19 cellular contexts compared by ENCODE assay signal in genomic region chr13:51225034-51225433, GRCh38. TPM values are rescaled to one million over a fixed set of nuclear protein-coding genes. Genes with fewer than 3 reads are reported as not detected.
DNase-seq lines count a peak whose midpoint lies in the region; TF ChIP-seq lines count a peak whose summit lies in the region.
"Had no signal": no experiment of that assay in that cellular context is flagged by ENCODE, and none has a peak within 500 bp of the region (broad histone marks: within the 10 kb centered on the region; RNA-seq: fewer than 3 reads in every experiment).

No MANE protein-coding gene starts in this region.

- H3K4me3 Mint-ChIP-seq in endodermal cell: peak overlapping the region; percentile 91
- H3K4me3 Mint-ChIP-seq in neural crest cell: peak overlapping the region; percentile 44
- H3K4me3 Mint-ChIP-seq: dendritic cell treated with granulocyte-macrophage colony-stimulating factor and Interleukin-4, amounts not matched to agents 40 ng/mL and 50 ng/mL, for 4 days had no signal

- no peak overlapping the region for H3K4me2 ChIP-seq in neuronal stem cell (ENCODE audit: insufficient read depth, low read length, poor library complexity, severe bottlenecking)

- no peak for TF ChIP-seq POLR2A in NB4 (IDR thresholded peaks at IDR 0.05; ENCODE audit: extremely low read depth, insufficient read length)

- no peak overlapping the region for H4K91ac ChIP-seq in neuronal stem cell (ENCODE audit: low read depth, low read length, poor library complexity)

- H3K9me3 Mint-ChIP-seq in endodermal cell (no peaks in the 10 kb centered on the region), neural crest cell (no peaks in the 10 kb centered on the region)
- H3K9me3 Mint-ChIP-seq: dendritic cell treated with granulocyte-macrophage colony-stimulating factor and Interleukin-4, amounts not matched to agents 40 ng/mL and 50 ng/mL, for 4 days had no signal

- no peak overlapping the region for H3K27ac Mint-ChIP-seq in endodermal cell
- no peak overlapping the region for H3K27ac Mint-ChIP-seq in neural crest cell (ENCODE audit: unreplicated experiment)
- H3K27ac Mint-ChIP-seq: dendritic cell treated with granulocyte-macrophage colony-stimulating factor and Interleukin-4, amounts not matched to agents 40 ng/mL and 50 ng/mL, for 4 days; immature natural killer cell had no signal

- H3K4me1 Mint-ChIP-seq in endodermal cell: peaks cover 59% of the 10 kb centered on the region
- peaks cover 11% of the 10 kb centered on the region for H3K4me1 Mint-ChIP-seq in neural crest cell

- DNase-seq in HCEC 1CT (peak; percentile 10), NB4 (ENCODE audit: low read depth) (peak; percentile 67), endodermal cell (no peak), neural crest cell (ENCODE audit: low read depth, low spot score) (no peak), SW480 (ENCODE audit: low spot score) (no peak), tibial artery (no peak), NCI-H1436 (lab: John Stamatoyannopoulos, UW) (no peak), neuronal stem cell (ENCODE audit: low spot score) (no peak)
- DNase-seq: activated naive CD4-positive, alpha-beta T cell treated with Interleukin-2 at 50 U/mL for 16 hours; BE2C; EL; glutamatergic neuron; immature natural killer cell; Kasumi-1; NCI-H1436 treated with DMSO at 0.1 percent for 48 hours; posterior cingulate gyrus had no signal

- peaks cover 2% of the 10 kb centered on the region for H3K79me1 ChIP-seq in neuronal stem cell (ENCODE audit: low read depth, low read length)

- H3K27me3 ChIP-seq in endodermal cell (ENCODE audit: control insufficient read depth, insufficient read depth, low read length, poor library complexity, severe bottlenecking) (no peaks in the 10 kb centered on the region), tibial artery (no peaks in the 10 kb centered on the region), neuronal stem cell (ENCODE audit: control insufficient read depth in 3 of 3, insufficient read depth in 3 of 3, low read depth in 1 of 3, low read length in 3 of 3) (peaks cover 0 to 37% (median 2%) of the 10 kb centered on the region in 3 experiments)

- no peak overlapping the region for H3K23ac ChIP-seq in neuronal stem cell (ENCODE audit: low read depth, low read length, poor library complexity)

- H2BK15ac ChIP-seq in neuronal stem cell (ENCODE audit: low read length): no peak overlapping the region

- H4K8ac ChIP-seq in neuronal stem cell (ENCODE audit: low read depth, low read length): no peak overlapping the region

- H2AFZ ChIP-seq in neuronal stem cell (ENCODE audit: low read length): no peak overlapping the region

- no peak overlapping the region for H3K14ac ChIP-seq in neuronal stem cell (ENCODE audit: low read length)

- no peak overlapping the region for H3K9ac ChIP-seq in endodermal cell (ENCODE audit: extremely low read depth, low read length, poor library complexity, severe bottlenecking)
- no peak overlapping the region for H3K9ac ChIP-seq in neuronal stem cell (ENCODE audit: low read depth, low read length, poor library complexity)

- no peak overlapping the region for H2BK120ac ChIP-seq in neuronal stem cell (ENCODE audit: low read depth, low read length)

- H2BK12ac ChIP-seq in neuronal stem cell (ENCODE audit: low read length): no peak overlapping the region

- TF ChIP-seq CTCF in NB4 (IDR thresholded peaks at IDR 0.05; ENCODE audit: low read depth, low read length): no peak
- TF ChIP-seq CTCF in endodermal cell (conservative IDR thresholded peaks at IDR 0.05): no peak
- TF ChIP-seq CTCF in neural crest cell (conservative IDR thresholded peaks at IDR 0.05): no peak
- TF ChIP-seq CTCF in tibial artery (IDR thresholded peaks at IDR 0.05): no peak

- H3K36me3 ChIP-seq in endodermal cell (ENCODE audit: control insufficient read depth, insufficient read depth, low read length) (peaks cover 40% of the 10 kb centered on the region), tibial artery (peaks cover 0 to 4% (median 0%) of the 10 kb centered on the region in 3 donors), neuronal stem cell (replicated peaks in 1 of 2; ENCODE audit: control insufficient read depth in 2 of 2, insufficient read depth in 2 of 2, low read length in 2 of 2) (peaks cover 0 to 3% of the 10 kb centered on the region in 2 donors)
- H3K36me3 ChIP-seq: BE2C, thoracic aorta had no signal

- intact Hi-C loops in tibial artery (cut with DNase I; ENCODE audit: low total_unique reads): loop anchor here (10.0 kb wide), 2 partner anchors 510 to 580 kb away; partner anchors contain the start of gene DHRS12

- H3K36me3 Mint-ChIP-seq in endodermal cell (ENCODE audit: low read depth) (peaks cover 30% of the 10 kb centered on the region), neural crest cell (ENCODE audit: low read depth) (peaks cover 3% of the 10 kb centered on the region)

- H3K9me3 ChIP-seq in endodermal cell (ENCODE audit: control insufficient read depth, low read length): no peaks in the 10 kb centered on the region
- H3K9me3 ChIP-seq in tibial artery: no peaks in the 10 kb centered on the region
- H3K9me3 ChIP-seq in neuronal stem cell (replicated peaks in 1 of 2; ENCODE audit: control insufficient read depth in 2 of 2, insufficient read depth in 1 of 2, low read depth in 1 of 2, low read length in 2 of 2): no peaks in the 10 kb centered on the region
- H3K9me3 ChIP-seq: BE2C, thoracic aorta had no signal

- no peak overlapping the region for H2AK5ac ChIP-seq in neuronal stem cell (ENCODE audit: low read depth, low read length)

- H2BK5ac ChIP-seq in neuronal stem cell (ENCODE audit: low read length): no peak overlapping the region

- H3K27me3 Mint-ChIP-seq in endodermal cell (ENCODE audit: insufficient read depth) (no peaks in the 10 kb centered on the region), neural crest cell (ENCODE audit: low read depth) (peaks cover 47% of the 10 kb centered on the region)

- H3K4ac ChIP-seq in neuronal stem cell (ENCODE audit: low read length): no peak overlapping the region

- H3K18ac ChIP-seq in neuronal stem cell (ENCODE audit: low read length): no peak overlapping the region

- H3K27ac ChIP-seq in endodermal cell (ENCODE audit: low read depth, low read length): no peak overlapping the region
- no peak overlapping the region for H3K27ac ChIP-seq in tibial artery
- no peak overlapping the region for H3K27ac ChIP-seq in neuronal stem cell (replicated peaks; ENCODE audit: low read length)
- H3K27ac ChIP-seq: epithelial cell of prostate, thoracic aorta had no signal

- H3K4me1 ChIP-seq in endodermal cell (ENCODE audit: control insufficient read depth, insufficient read depth, low read length) (peaks cover 18% of the 10 kb centered on the region), tibial artery (peaks cover 0 to 19% (median 7%) of the 10 kb centered on the region in 4 donors), neuronal stem cell (ENCODE audit: control insufficient read depth in 2 of 2, insufficient read depth in 1 of 2, low read depth in 1 of 2, low read length in 2 of 2) (peaks cover 0 to 9% of the 10 kb centered on the region in 2 donors)

- H3K4me3 ChIP-seq in NB4 (ENCODE audit: low read depth, low read length) (no peak overlapping the region), endodermal cell (ENCODE audit: low read length) (peak overlapping the region; percentile 92), tibial artery (no peak overlapping the region), neuronal stem cell (ENCODE audit: low read length in 2 of 2) (no peak overlapping the region)
- H3K4me3 ChIP-seq: thoracic aorta had no signal

RNA-seq across cellular contexts. Expression of gene FAM124A, which starts 2.8 kb away (rescaled TPM):
- 10 to 100 TPM; 49.7 to 56.6 TPM for total RNA-seq in endodermal cell
- 9.0 TPM for polyA plus RNA-seq in endodermal cell (2013, experiment 1 of 2)
- polyA plus RNA-seq in endodermal cell (2013, experiment 2 of 2): 7.9 TPM
- total RNA-seq in neural crest cell: 3.7 and 3.8 TPM in 2 replicates
- polyA plus RNA-seq in neuronal stem cell (2013, experiment 1 of 2): 7.8 TPM
- polyA plus RNA-seq in neuronal stem cell (2013, experiment 2 of 2): 7.9 TPM

Comparison
In these comparisons a context has a peak if more than half of its experiments do, and no peak if none do; other contexts are left out.
1. DNase-seq: peak in HCEC 1CT (single experiment) and NB4 (single experiment); none in endodermal cell (single experiment), neural crest cell (single experiment), SW480 (single experiment), tibial artery (0 of 2), NCI-H1436 (single experiment) and neuronal stem cell (single experiment).
2. RNA of gene FAM124A, which starts 2.8 kb away (total RNA-seq): 49.7 to 56.6 TPM in endodermal cell; 3.7 to 3.8 TPM in neural crest cell; every median in the first group is over 10 times any median in the second.